In genomic region chr18:32021756-32022564, GRCh38 we compare ENCODE assay signal across 21 cellular contexts. TPM values are rescaled to one million over a fixed set of nuclear protein-coding genes. Genes with fewer than 3 reads are reported as not detected.
DNase-seq lines count a peak whose midpoint lies in the region; ATAC-seq, FAIRE-seq and TF ChIP-seq lines count a peak whose summit lies in the region.
"Had no signal": no experiment of that assay in that cellular context is flagged by ENCODE, and none has a peak within 500 bp of the region (broad histone marks: within the 10 kb centered on the region; RNA-seq: fewer than 3 reads in every experiment).

No MANE protein-coding gene starts in this region.

- H3K4me2 ChIP-seq in A549, result no peak overlapping the region
- H3K4me2 ChIP-seq: smooth muscle cell had no signal

- peaks cover 19% of the 10 kb centered on the region for H3K36me3 Mint-ChIP-seq in CD4-positive, CD25-positive, alpha-beta regulatory T cell
- H3K36me3 Mint-ChIP-seq in activated T-helper 1 cell treated with anti-CD3 and anti-CD28 coated beads, Interleukin-12 subunit alpha, Interleukin-12 subunit beta, Interleukin-2, Interleukin-4 antibody, amounts not matched to agents 30 ng/mL and 10 ng/mL and 1 ng/mL, durations not matched to agents 14 hours and 24 hours and 36 hours (ENCODE audit: low read depth), result peaks cover 22% of the 10 kb centered on the region

- no peak overlapping the region for H3K27ac ChIP-seq in A549
- H3K27ac ChIP-seq in CD4-positive, CD25-positive, alpha-beta regulatory T cell (ENCODE audit: insufficient read depth, low read length, poor library complexity, severe bottlenecking), result no peak overlapping the region
- no peak overlapping the region for H3K27ac ChIP-seq in esophagus muscularis mucosa (replicated peaks in 1 of 4)
- H3K27ac ChIP-seq: C4-2B, gastroesophageal sphincter, ovary had no signal

- peaks cover 34 to 78% (median 57%) of the 10 kb centered on the region in 4 donors for H3K4me1 Mint-ChIP-seq in CD4-positive, CD25-positive, alpha-beta regulatory T cell
- peaks cover 58% of the 10 kb centered on the region for H3K4me1 Mint-ChIP-seq in activated T-helper 1 cell treated with anti-CD3 and anti-CD28 coated beads, Interleukin-12 subunit alpha, Interleukin-12 subunit beta, Interleukin-2, Interleukin-4 antibody, amounts not matched to agents 30 ng/mL and 10 ng/mL and 1 ng/mL, durations not matched to agents 14 hours and 24 hours and 36 hours (ENCODE audit: low read depth)

- CTCF ChIA-PET in A549 (lab: Yijun Ruan, JAX), result no interaction called here

- H3K27me3 ChIP-seq in CD4-positive, CD25-positive, alpha-beta regulatory T cell (ENCODE audit: control insufficient read depth, insufficient read depth, low read length), result no peaks in the 10 kb centered on the region
- no peaks in the 10 kb centered on the region for H3K27me3 ChIP-seq in esophagus muscularis mucosa
- H3K27me3 ChIP-seq: ovary had no signal

- peak overlapping the region in 2 of 3 donors; percentile 7 to 22 for H3K27ac Mint-ChIP-seq in CD4-positive, CD25-positive, alpha-beta regulatory T cell
- H3K27ac Mint-ChIP-seq in activated T-helper 1 cell treated with anti-CD3 and anti-CD28 coated beads, Interleukin-12 subunit alpha, Interleukin-12 subunit beta, Interleukin-2, Interleukin-4 antibody, amounts not matched to agents 30 ng/mL and 10 ng/mL and 1 ng/mL, durations not matched to agents 14 hours and 24 hours and 36 hours, result no peak overlapping the region

- no peak overlapping the region for H3K4me3 ChIP-seq in A549
- H3K4me3 ChIP-seq in CD4-positive, CD25-positive, alpha-beta regulatory T cell (ENCODE audit: low read depth, low read length), result peak overlapping the region; percentile 70
- no peak overlapping the region for H3K4me3 ChIP-seq in esophagus muscularis mucosa
- H3K4me3 ChIP-seq: gastroesophageal sphincter, ovary, smooth muscle cell had no signal

- 46% methylated on average over 2 of the region's 2 CpGs for WGBS in A549 (ENCODE audit: missing lambda C conversion rate)
- WGBS in esophagus muscularis mucosa, result 68% methylated on average over 2 of the region's 2 CpGs

- H3K36me3 ChIP-seq in CD4-positive, CD25-positive, alpha-beta regulatory T cell (ENCODE audit: control insufficient read depth, insufficient read depth, low read length), result peaks cover 14% of the 10 kb centered on the region
- H3K36me3 ChIP-seq in esophagus muscularis mucosa, result no peaks in the 10 kb centered on the region
- H3K36me3 ChIP-seq: gastroesophageal sphincter, ovary had no signal

- no peak for FAIRE-seq in A549 (lab: Jason Lieb, UNC)
- FAIRE-seq: bronchial epithelial cell, endometrium had no signal

- H3K9me3 ChIP-seq in A549 (no peaks in the 10 kb centered on the region), esophagus muscularis mucosa (no peaks in the 10 kb centered on the region)
- H3K9me3 ChIP-seq in CD4-positive, CD25-positive, alpha-beta regulatory T cell (ENCODE audit: control insufficient read depth in 2 of 2, low read length in 2 of 2), result no peaks in the 10 kb centered on the region
- H3K9me3 ChIP-seq: gastroesophageal sphincter, ovary had no signal

- POLR2A ChIA-PET in A549 (lab: Yijun Ruan, JAX), result no interaction called here

- TF ChIP-seq RAD21 in A549 (conservative IDR thresholded peaks at IDR 0.05 in 1 of 2, IDR thresholded peaks at IDR 0.05 in 1 of 2), result no peak

- peak overlapping the region; percentile 88 to 100 (median 100) for H3K4me3 Mint-ChIP-seq in CD4-positive, CD25-positive, alpha-beta regulatory T cell
- peak overlapping the region; percentile 53 for H3K4me3 Mint-ChIP-seq in activated T-helper 1 cell treated with anti-CD3 and anti-CD28 coated beads, Interleukin-12 subunit alpha, Interleukin-12 subunit beta, Interleukin-2, Interleukin-4 antibody, amounts not matched to agents 30 ng/mL and 10 ng/mL and 1 ng/mL, durations not matched to agents 14 hours and 24 hours and 36 hours

- H3K9me3 Mint-ChIP-seq in CD4-positive, CD25-positive, alpha-beta regulatory T cell, result no peaks in the 10 kb centered on the region
- no peaks in the 10 kb centered on the region for H3K9me3 Mint-ChIP-seq in activated T-helper 1 cell treated with anti-CD3 and anti-CD28 coated beads, Interleukin-12 subunit alpha, Interleukin-12 subunit beta, Interleukin-2, Interleukin-4 antibody, amounts not matched to agents 30 ng/mL and 10 ng/mL and 1 ng/mL, durations not matched to agents 14 hours and 24 hours and 36 hours

- ATAC-seq in A549, result no peak
- ATAC-seq in CD4-positive, CD25-positive, alpha-beta regulatory T cell (ENCODE audit: low read depth in 2 of 2), result no peak
- ATAC-seq in GM18520 (IDR thresholded peaks at IDR 0.05; ENCODE audit: unreplicated experiment), result no peak
- ATAC-seq: gastroesophageal sphincter had no signal

- no peak for TF ChIP-seq EP300 in A549 (IDR thresholded peaks at IDR 0.05)
- TF ChIP-seq EP300 in esophagus muscularis mucosa (IDR thresholded peaks at IDR 0.05), result no peak

- TF ChIP-seq POLR2A in A549 (IDR thresholded peaks at IDR 0.05; ENCODE audit: low read length) (no peak), esophagus muscularis mucosa (IDR thresholded peaks at IDR 0.05; ENCODE audit: low read depth) (no peak)

- DNase-seq in A549 (ENCODE audit: low read depth in 1 of 2, low spot score in 1 of 2) (no peak), medulla oblongata (ENCODE audit: extremely low spot score) (peak; percentile 79), NCI-H446 (lab: John Stamatoyannopoulos, UW) (no peak), DMS153 (lab: John Stamatoyannopoulos, UW) (no peak), esophagus muscularis mucosa (ENCODE audit: extremely low spot score) (no peak)
- no peak for DNase-seq in CD4-positive, CD25-positive, alpha-beta regulatory T cell
- DNase-seq in activated T-helper 1 cell treated with anti-CD3 and anti-CD28 coated beads, Interleukin-12 subunit alpha, Interleukin-12 subunit beta, Interleukin-2, Interleukin-4 antibody, amounts not matched to agents 30 ng/mL and 10 ng/mL and 1 ng/mL, durations not matched to agents 14 hours and 24 hours and 36 hours (ENCODE audit: low spot score), result no peak
- DNase-seq: activated CD4-positive, alpha-beta T cell treated with anti-CD3 and anti-CD28 coated beads, Interleukin-2, amount 50 U/mL, for 1 hour; activated naive CD4-positive, alpha-beta T cell treated with Interleukin-2 at 50 U/mL for 16 hours; GOT3; NCI-H1048; NK-92 treated with Interleukin-12 subunit alpha and Interleukin-12 subunit beta, amount 100 ng/mL, for 24 hours; ovary; stimulated activated naive CD4-positive, alpha-beta T cell treated with Interleukin-2 at 50 U/mL for 16 hours; T-helper 9 cell had no signal

- H3K4me1 ChIP-seq in A549 (no peaks in the 10 kb centered on the region), esophagus muscularis mucosa (peaks cover 9 to 30% (median 25%) of the 10 kb centered on the region in 4 donors)
- peaks cover 83% of the 10 kb centered on the region for H3K4me1 ChIP-seq in CD4-positive, CD25-positive, alpha-beta regulatory T cell (ENCODE audit: control insufficient read depth, insufficient read depth, low read length, poor library complexity, severe bottlenecking)

- TF ChIP-seq CTCF in A549 (IDR thresholded peaks at IDR 0.05) (no peak), esophagus muscularis mucosa (IDR thresholded peaks at IDR 0.05) (no peak)

- intact Hi-C loops in activated T-helper 1 cell treated with anti-CD3 and anti-CD28 coated beads, Interleukin-12 subunit alpha, Interleukin-12 subunit beta, Interleukin-2, Interleukin-4 antibody, amounts not matched to agents 30 ng/mL and 10 ng/mL and 1 ng/mL, durations not matched to agents 14 hours and 24 hours and 36 hours (cut with micrococcal nuclease), result no loop called here
- intact Hi-C loops in esophagus muscularis mucosa (cut with DNase I), result no loop called here

- H3K27me3 Mint-ChIP-seq in CD4-positive, CD25-positive, alpha-beta regulatory T cell, result peaks cover 5% of the 10 kb centered on the region
- no peaks in the 10 kb centered on the region for H3K27me3 Mint-ChIP-seq in activated T-helper 1 cell treated with anti-CD3 and anti-CD28 coated beads, Interleukin-12 subunit alpha, Interleukin-12 subunit beta, Interleukin-2, Interleukin-4 antibody, amounts not matched to agents 30 ng/mL and 10 ng/mL and 1 ng/mL, durations not matched to agents 14 hours and 24 hours and 36 hours (ENCODE audit: insufficient read depth)

TF ChIP-seq in A549, 52 proteins besides CTCF, POLR2A, EP300 and RAD21 (continues in another document):
- TF ChIP-seq RNF2 (IDR thresholded peaks at IDR 0.05; ENCODE audit: borderline replicate concordance, low read depth), result 0 out of 2 replicates have a peak, but pooled peaks have one; percentile 25
- TF ChIP-seq CHD2 (IDR thresholded peaks at IDR 0.05; ENCODE audit: low read length, partially characterized antibody), result no peak

RNA-seq across cellular contexts. Expression of gene RNF125, which starts 3.3 kb away (rescaled TPM):
- polyA plus RNA-seq in A549 (2011; rRNA removed) (0.30 and 0.81 TPM in 2 replicates), A549 (2017; fragmentation: RNase III; extraction: RNeasy Plus Mini Kit Qiagen cat#74134 plus additional on column Dnase treatment) (0.13 to 0.18 TPM (median 0.14 TPM) in 3 replicates)
- 0.07 and 0.12 TPM in 2 replicates for polyA plus RNA-seq in A549 (2012; cell fraction: cytosol; rRNA removed)
- polyA plus RNA-seq in A549 (2012; cell fraction: nucleus; rRNA removed), result 0.04 and 0.07 TPM in 2 replicates
- 0.10 and 0.21 TPM in 2 replicates for polyA minus RNA-seq in A549 (2011; rRNA and poly(A)+ RNA removed)
- 81.7 TPM for total RNA-seq in CD4-positive, CD25-positive, alpha-beta regulatory T cell
- polyA plus RNA-seq in CD4-positive, CD25-positive, alpha-beta regulatory T cell, result 10 to 100 TPM; 50.6 to 70.6 (median 61.5) TPM
- 32.2 and 34.6 TPM in 2 replicates for total RNA-seq in activated T-helper 1 cell treated with anti-CD3 and anti-CD28 coated beads, Interleukin-12 subunit alpha, Interleukin-12 subunit beta, Interleukin-2, Interleukin-4 antibody, amounts not matched to agents 30 ng/mL and 10 ng/mL and 1 ng/mL, durations not matched to agents 14 hours and 24 hours and 36 hours
- 1 to 10 TPM; 3.3 to 5.2 (median 4.3) TPM for total RNA-seq in esophagus muscularis mucosa
- polyA plus RNA-seq: smooth muscle cell had no signal
